In the genomic region with DNA sequence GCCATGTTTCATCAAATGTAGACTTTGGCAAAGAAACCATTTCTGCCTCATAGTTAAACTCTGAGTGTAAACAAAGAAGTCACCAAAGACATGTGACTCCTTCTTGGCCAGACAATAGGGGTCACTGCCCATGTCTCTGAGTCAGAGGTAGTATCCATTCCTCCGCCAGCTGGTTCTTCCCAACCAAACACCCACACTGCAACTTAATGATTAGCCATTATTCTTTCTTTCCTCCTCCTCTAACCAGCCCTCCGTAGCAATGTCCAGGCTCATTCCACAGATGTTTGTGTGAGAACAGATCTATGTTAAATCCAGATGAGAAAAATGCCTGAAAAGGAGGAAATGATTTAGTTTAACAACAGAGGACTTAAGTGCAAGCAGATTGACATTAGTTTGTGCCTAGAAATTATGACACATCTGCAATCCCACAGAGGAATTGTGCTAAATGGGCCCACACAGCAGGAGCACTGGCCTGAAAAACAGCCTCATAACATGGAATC, we compare ENCODE assay signal across 9 cellular contexts.
A peak's percentile ranks its signal among the peaks of the same experiment; 100 is the strongest.
DNase-seq lines count a peak whose midpoint lies in the region; ATAC-seq and TF ChIP-seq lines count a peak whose summit lies in the region.
"Had no signal": no experiment of that assay in that cellular context is flagged by ENCODE, and none has a peak within 500 bp of the region (broad histone marks: within the 10 kb centered on the region; RNA-seq: fewer than 3 reads in every experiment).

No MANE protein-coding gene starts in this region.

- no peaks in the 10 kb centered on the region for H3K27me3 Mint-ChIP-seq in MCF 10A (ENCODE audit: insufficient read depth, unreplicated experiment)

- no peak overlapping the region for H3K27ac Mint-ChIP-seq in MCF 10A (ENCODE audit: low read depth, unreplicated experiment)
- H3K27ac Mint-ChIP-seq: activated naive CD4-positive, alpha-beta T cell treated with anti-CD3 and anti-CD28 coated beads, Interleukin-2, amount 50 U/mL, for 72 hours had no signal

- no peaks in the 10 kb centered on the region for H3K36me3 Mint-ChIP-seq in MCF 10A (ENCODE audit: insufficient read depth, unreplicated experiment)
- H3K36me3 Mint-ChIP-seq: activated naive CD4-positive, alpha-beta T cell treated with anti-CD3 and anti-CD28 coated beads, Interleukin-2, amount 50 U/mL, for 72 hours had no signal

- peak overlapping the region; percentile 68 for H3K27ac ChIP-seq in subcutaneous abdominal adipose tissue (ENCODE audit: low read depth, low read length)

- no TSS peak for BruUV-seq in MCF 10A (replicated peaks; lab: Mats Ljungman, UMichigan)

- H3K27me3 ChIP-seq in subcutaneous abdominal adipose tissue (ENCODE audit: control insufficient read depth in 5 of 5, insufficient read depth in 4 of 5, low read length in 5 of 5), result no peaks in the 10 kb centered on the region

- H3K36me3 ChIP-seq in subcutaneous abdominal adipose tissue (ENCODE audit: control insufficient read depth in 5 of 5, insufficient read depth in 5 of 5, low read length in 5 of 5), result no peaks in the 10 kb centered on the region

- H3K9ac ChIP-seq in subcutaneous abdominal adipose tissue (ENCODE audit: low read length in 5 of 5), result peak overlapping the region in 1 of 5 donors; percentile 0

- H3K9me3 Mint-ChIP-seq in MCF 10A (ENCODE audit: unreplicated experiment), result no peaks in the 10 kb centered on the region
- H3K9me3 Mint-ChIP-seq: activated naive CD4-positive, alpha-beta T cell treated with anti-CD3 and anti-CD28 coated beads, Interleukin-2, amount 50 U/mL, for 72 hours had no signal

- peaks cover 4% of the 10 kb centered on the region for H3K4me1 Mint-ChIP-seq in MCF 10A (ENCODE audit: insufficient read depth, unreplicated experiment)

- no peaks in the 10 kb centered on the region for H3K9me3 ChIP-seq in subcutaneous abdominal adipose tissue (ENCODE audit: control insufficient read depth in 5 of 5, low read length in 5 of 5)

- H3K4me3 Mint-ChIP-seq in MCF 10A (ENCODE audit: unreplicated experiment), result no peak overlapping the region

- no peak overlapping the region for H3K4me3 ChIP-seq in HFF-Myc (replicated peaks; ENCODE audit: low read depth, low read length)
- H3K4me3 ChIP-seq in subcutaneous abdominal adipose tissue (ENCODE audit: low read depth in 1 of 5, low read length in 5 of 5), result no peak overlapping the region

- CTCF ChIA-PET in MCF 10A (lab: Yijun Ruan, JAX), result interaction anchor here (0.5 kb wide), 1 partner anchor 29 kb away, joined by 3 read pairs; no protein-coding TSS in a partner anchor

- TF ChIP-seq CTCF in HFF-Myc (IDR thresholded peaks at IDR 0.05; ENCODE audit: low read depth, low read length, missing control alignments), result no peak
- TF ChIP-seq CTCF in MCF 10A (IDR thresholded peaks at IDR 0.05; ENCODE audit: unreplicated experiment), result no peak

- POLR2A ChIA-PET in MCF 10A (lab: Yijun Ruan, JAX), result no interaction called here

- intact Hi-C loops in MCF 10A (cut with micrococcal nuclease), result no loop called here

- ATAC-seq in HG02884 (IDR thresholded peaks at IDR 0.05; ENCODE audit: unreplicated experiment) (no peak), GM19023 (IDR thresholded peaks at IDR 0.05; ENCODE audit: unreplicated experiment) (no peak), GM21528 (IDR thresholded peaks at IDR 0.05; ENCODE audit: low FRiP score, unreplicated experiment) (no peak)
- ATAC-seq: activated naive CD4-positive, alpha-beta T cell treated with anti-CD3 and anti-CD28 coated beads, Interleukin-2, amount 50 U/mL, for 72 hours had no signal

- DNase-seq in HFF-Myc (ENCODE audit: extremely low read depth, low read depth) (peak; percentile 89), MCF 10A (ENCODE audit: unreplicated experiment) (peak; percentile 73), iris pigment epithelial cell (ENCODE audit: low read depth) (peak; percentile 90), NCI-H510A (lab: John Stamatoyannopoulos, UW) (no peak)

- H3K4me1 ChIP-seq in subcutaneous abdominal adipose tissue (ENCODE audit: control insufficient read depth in 5 of 5, insufficient read depth in 5 of 5, low read length in 5 of 5), result peaks cover 3 to 21% (median 14%) of the 10 kb centered on the region in 5 donors
